7 cellular contexts compared by ENCODE assay signal in the genomic region with DNA sequence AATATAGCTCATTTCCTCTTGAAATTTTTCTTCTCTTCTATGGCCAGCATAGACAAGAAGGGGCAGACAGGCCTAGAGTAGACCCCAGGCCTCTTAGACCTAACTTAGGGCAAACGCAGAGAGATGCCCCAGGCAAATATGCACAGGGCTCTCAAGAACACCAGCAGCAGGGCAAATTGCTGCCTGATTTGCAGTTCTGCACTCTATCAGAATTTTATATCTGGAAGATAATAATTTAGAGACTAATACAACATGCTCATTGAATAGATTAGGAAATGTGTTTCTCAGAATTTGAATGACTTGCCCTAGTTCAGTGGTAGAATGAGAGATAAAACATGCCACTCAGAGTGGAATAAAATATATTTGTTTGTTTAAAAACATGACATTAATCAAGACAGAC.
"Had no signal": no experiment of that assay in that cellular context is flagged by ENCODE, and none has a peak within 500 bp of the region (broad histone marks: within the 10 kb centered on the region; RNA-seq: fewer than 3 reads in every experiment).

No MANE protein-coding gene starts in this region.

- H3K9me3 ChIP-seq: HAP-1 had no signal

- H3K9me3 Mint-ChIP-seq: HFFc6, IgD-negative memory B cell had no signal

- H3K4me1 Mint-ChIP-seq: IgD-negative memory B cell had no signal

- H3K4me3 Mint-ChIP-seq: HFFc6, IgD-negative memory B cell had no signal

- H3K27me3 Mint-ChIP-seq: IgD-negative memory B cell had no signal

- H3K27ac Mint-ChIP-seq: HFFc6, IgD-negative memory B cell had no signal

- H3K27ac ChIP-seq: HL-60 had no signal

- H3K36me3 ChIP-seq: HAP-1 had no signal

- H3K4me3 ChIP-seq: HAP-1 had no signal

- H3K36me3 Mint-ChIP-seq: IgD-negative memory B cell had no signal

- DNase-seq: GOT3, H7, HFFc6, KBM-7 had no signal
